Comparison of ENCODE assay signal across 8 cellular contexts in the genomic region with DNA sequence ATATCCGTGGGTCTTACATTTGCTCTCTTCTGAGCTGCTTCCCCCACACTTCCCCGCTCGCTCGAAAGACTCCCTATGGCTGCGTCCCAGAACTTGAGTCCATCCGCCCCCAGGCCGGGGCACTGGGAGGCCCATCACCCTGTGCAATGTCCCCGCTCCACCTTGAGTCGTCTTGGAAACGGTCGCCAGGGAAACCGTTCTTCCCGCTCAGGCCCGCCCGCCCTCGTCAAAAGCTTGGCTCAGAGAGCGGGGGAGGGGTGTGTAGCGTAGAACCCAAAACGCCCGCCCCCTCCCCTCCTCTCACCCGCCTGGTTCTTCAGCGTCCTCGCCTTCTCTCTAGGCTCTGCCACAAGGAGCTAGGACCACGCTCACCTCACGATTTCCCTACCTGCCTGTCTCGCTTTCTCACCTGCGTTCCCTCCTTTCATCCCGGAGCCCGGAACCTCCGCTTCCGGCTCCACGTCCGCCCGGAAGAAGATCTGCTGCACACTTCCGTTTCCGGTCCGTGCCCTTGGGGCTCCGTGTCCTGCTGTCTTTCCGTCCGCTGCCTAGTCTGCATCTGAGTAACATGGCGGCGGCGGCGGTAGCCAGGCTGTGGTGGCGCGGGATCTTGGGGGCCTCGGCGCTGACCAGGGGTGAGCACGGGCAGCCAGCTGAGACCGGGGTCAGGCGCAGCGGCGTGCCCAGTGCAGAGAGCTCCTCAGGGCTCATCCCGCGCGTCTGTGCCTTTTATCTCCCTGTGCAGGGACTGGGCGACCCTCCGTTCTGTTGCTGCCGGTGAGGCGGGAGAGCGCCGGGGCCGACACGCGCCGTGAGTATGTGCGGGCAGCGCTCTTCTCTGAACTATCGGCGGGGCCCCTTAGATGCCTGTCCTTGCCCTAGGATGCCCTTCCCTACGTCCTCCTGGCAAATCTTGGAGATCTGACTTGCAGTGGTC. TPM values are rescaled to one million over a fixed set of nuclear protein-coding genes. Genes with fewer than 3 reads are reported as not detected.
DNase-seq lines count a peak whose midpoint lies in the region; ATAC-seq and TF ChIP-seq lines count a peak whose summit lies in the region.

A gene (minus strand): TSS at position 447 of the 937 bp plus-strand sequence. CDS start 19 bp downstream, at position 428.
A gene (plus strand): TSS at position 551 of the 937 bp plus-strand sequence. CDS start 18 bp downstream, at position 569.

- TF ChIP-seq CTCF in chondrocyte (IDR thresholded peaks at IDR 0.05): no peak

- peak; percentile 91 for ATAC-seq in HG03439 (IDR thresholded peaks at IDR 0.05; ENCODE audit: unreplicated experiment)

- H3K4me3 Mint-ChIP-seq in chondrocyte (ENCODE audit: unreplicated experiment): peak within 1 kb of the TSS; percentile 98

- H3K27ac Mint-ChIP-seq in chondrocyte (ENCODE audit: unreplicated experiment): peak within 1 kb of the TSS; percentile 99

- peak; percentile 94 for DNase-seq in Ammon's horn (ENCODE audit: low spot score)
- peak; percentile 88 for DNase-seq in GM19238 (ENCODE audit: insufficient read length, low spot score)
- DNase-seq in NCI-H510A (lab: John Stamatoyannopoulos, UW): peak; percentile 48
- peak; percentile 84 for DNase-seq in activated CD4-positive, alpha-beta T cell treated with anti-CD3 and anti-CD28 coated beads for 1 hour
- DNase-seq in chondrocyte (ENCODE audit: low spot score): peak; percentile 97
- peak; percentile 85 for DNase-seq in kidney glomerular epithelial cell (lab: John Stamatoyannopoulos, UW)
- DNase-seq in stimulated activated CD4-positive, alpha-beta T cell treated with anti-CD3 and anti-CD28 coated beads, Interleukin-15, amount 100 ng/mL, for 48 hours (ENCODE audit: low read depth in 2 of 2): peak; percentile 74 to 79

- no peaks in the 10 kb centered on the region for H3K27me3 Mint-ChIP-seq in chondrocyte (ENCODE audit: low read depth)

- H3K36me3 Mint-ChIP-seq in chondrocyte (ENCODE audit: low read depth): peaks cover 16% of the 10 kb centered on the region

- no peaks in the 10 kb centered on the region for H3K9me3 Mint-ChIP-seq in chondrocyte (ENCODE audit: low read depth)

- H3K4me1 Mint-ChIP-seq in chondrocyte (ENCODE audit: low read depth): peaks cover 31% of the 10 kb centered on the region

RNA-seq across cellular contexts. Expression of the first gene that starts in this region (rescaled TPM):
- total RNA-seq in chondrocyte: 11.1 to 16.5 TPM (median 12.9 TPM) in 3 replicates

RNA-seq across cellular contexts. Expression of the second gene that starts in this region (rescaled TPM):
- total RNA-seq in chondrocyte: 63.6 to 102 TPM (median 70.3 TPM) in 3 replicates

Comparison
In these comparisons a context has a peak if more than half of its experiments do, and no peak if none do; other contexts are left out.
1. Peak in every context shown above with its lines: DNase-seq and ATAC-seq.